20 cellular contexts compared by ENCODE assay signal in genomic region chr5:175466700-175467318, GRCh38. TPM values are rescaled to one million over a fixed set of nuclear protein-coding genes. Genes with fewer than 3 reads are reported as not detected.
A peak's percentile ranks its signal among the peaks of the same experiment; 100 is the strongest.
DNase-seq lines count a peak whose midpoint lies in the region; ATAC-seq, FAIRE-seq and TF ChIP-seq lines count a peak whose summit lies in the region.
"Had no signal": no experiment of that assay in that cellular context is flagged by ENCODE, and none has a peak within 500 bp of the region (broad histone marks: within the 10 kb centered on the region; RNA-seq: fewer than 3 reads in every experiment).

No MANE protein-coding gene starts in this region.

- no peak overlapping the region for H4K8ac ChIP-seq in neuronal stem cell (ENCODE audit: low read depth, low read length)

- no peak for TF ChIP-seq POLR2A in esophagus muscularis mucosa (IDR thresholded peaks at IDR 0.05; ENCODE audit: low read depth)

- no peaks in the 10 kb centered on the region for H3K36me3 ChIP-seq in neuronal stem cell (replicated peaks in 1 of 2; ENCODE audit: control insufficient read depth in 2 of 2, insufficient read depth in 2 of 2, low read length in 2 of 2)
- no peaks in the 10 kb centered on the region for H3K36me3 ChIP-seq in esophagus muscularis mucosa
- no peaks in the 10 kb centered on the region for H3K36me3 ChIP-seq in kidney (ENCODE audit: control insufficient read depth in 1 of 2, insufficient read depth in 2 of 2, low read length in 2 of 2)
- H3K36me3 ChIP-seq: upper lobe of right lung had no signal

- intact Hi-C loops in esophagus muscularis mucosa (cut with DNase I) (no loop called here), kidney (cut with DNase I) (no loop called here)

- H2AFZ ChIP-seq in neuronal stem cell (ENCODE audit: low read length), result peak overlapping the region; percentile 6

- H2BK120ac ChIP-seq in neuronal stem cell (ENCODE audit: low read depth, low read length), result no peak overlapping the region

- no peak for ATAC-seq in GM19455 (IDR thresholded peaks at IDR 0.05; ENCODE audit: unreplicated experiment)
- no peak for ATAC-seq in HG02571 (IDR thresholded peaks at IDR 0.05; ENCODE audit: unreplicated experiment)
- ATAC-seq: mucosa of descending colon, upper lobe of right lung had no signal

- H3K14ac ChIP-seq in neuronal stem cell (ENCODE audit: low read length), result no peak overlapping the region

- H3K9me3 ChIP-seq in neuronal stem cell (replicated peaks in 1 of 2; ENCODE audit: control insufficient read depth in 2 of 2, insufficient read depth in 1 of 2, low read depth in 1 of 2, low read length in 2 of 2) (no peaks in the 10 kb centered on the region), esophagus muscularis mucosa (no peaks in the 10 kb centered on the region), kidney (ENCODE audit: control insufficient read depth in 1 of 2, low read length in 2 of 2) (no peaks in the 10 kb centered on the region)
- H3K9me3 ChIP-seq: mucosa of descending colon, upper lobe of right lung had no signal

- H3K18ac ChIP-seq in neuronal stem cell (ENCODE audit: low read length), result no peak overlapping the region

- H3K4me1 ChIP-seq in neuronal stem cell (ENCODE audit: control insufficient read depth in 2 of 2, insufficient read depth in 1 of 2, low read depth in 1 of 2, low read length in 2 of 2), result peaks cover 0 to 5% of the 10 kb centered on the region in 2 donors
- H3K4me1 ChIP-seq in esophagus muscularis mucosa, result peaks cover 0 to 6% (median 2%) of the 10 kb centered on the region in 4 donors
- no peaks in the 10 kb centered on the region for H3K4me1 ChIP-seq in kidney (ENCODE audit: control insufficient read depth in 1 of 2, insufficient read depth in 1 of 2, low read depth in 1 of 2, low read length in 2 of 2)

- H2BK15ac ChIP-seq in neuronal stem cell (ENCODE audit: low read length), result no peak overlapping the region

- H2BK5ac ChIP-seq in neuronal stem cell (ENCODE audit: low read length), result no peak overlapping the region

- no peak overlapping the region for H3K4me2 ChIP-seq in neuronal stem cell (ENCODE audit: insufficient read depth, low read length, poor library complexity, severe bottlenecking)

- H3K27me3 ChIP-seq in neuronal stem cell (ENCODE audit: control insufficient read depth in 3 of 3, insufficient read depth in 3 of 3, low read depth in 1 of 3, low read length in 3 of 3) (peaks cover 0 to 45% (median 0%) of the 10 kb centered on the region in 3 experiments), esophagus muscularis mucosa (peaks cover 0 to 19% (median 2%) of the 10 kb centered on the region in 4 donors)

- H3K23ac ChIP-seq in neuronal stem cell (ENCODE audit: low read depth, low read length, poor library complexity), result no peak overlapping the region

- no peak overlapping the region for H3K4me3 ChIP-seq in AG10803 (ENCODE audit: low read length)
- H3K4me3 ChIP-seq in fibroblast of the aortic adventitia (ENCODE audit: low read depth, low read length), result peak overlapping the region; percentile 23
- no peak overlapping the region for H3K4me3 ChIP-seq in neuronal stem cell (ENCODE audit: low read length in 2 of 2)
- H3K4me3 ChIP-seq in esophagus muscularis mucosa, result no peak overlapping the region
- no peak overlapping the region for H3K4me3 ChIP-seq in kidney (ENCODE audit: low read length in 2 of 2)
- H3K4me3 ChIP-seq: mucosa of descending colon, smooth muscle cell, upper lobe of right lung had no signal

- no peak overlapping the region for H3K4ac ChIP-seq in neuronal stem cell (ENCODE audit: low read length)

- DNase-seq in AG10803 (ENCODE audit: low read depth) (peak; percentile 54), astrocyte of the hippocampus (ENCODE audit: low read depth, low spot score) (peak; percentile 53), fibroblast of the aortic adventitia (ENCODE audit: low read depth) (peak; percentile 74), neuronal stem cell (ENCODE audit: low spot score) (no peak), esophagus muscularis mucosa (ENCODE audit: extremely low spot score) (no peak), kidney (no peak)
- DNase-seq: ACHN; activated CD4-positive, alpha-beta T cell treated with anti-CD3 and anti-CD28 coated beads for 4 hours; activated naive CD4-positive, alpha-beta T cell treated with anti-CD3 and anti-CD28 coated beads, Interleukin-2, amount 10 ng/mL, durations not matched to agents 7 days and 5 days; central memory CD4-positive, alpha-beta T cell; endodermal cell; mucosa of descending colon; SHP77; upper lobe of right lung had no signal

- no peak for TF ChIP-seq CTCF in AG10803 (conservative IDR thresholded peaks at IDR 0.05; ENCODE audit: low read length)
- TF ChIP-seq CTCF in fibroblast of the aortic adventitia (IDR thresholded peaks at IDR 0.05; ENCODE audit: insufficient read depth, low read length), result no peak
- no peak for TF ChIP-seq CTCF in esophagus muscularis mucosa (IDR thresholded peaks at IDR 0.05)
- TF ChIP-seq CTCF in kidney (IDR thresholded peaks at IDR 0.05; ENCODE audit: borderline replicate concordance, extremely low read depth, insufficient read depth), result no peak

- H2AK5ac ChIP-seq in neuronal stem cell (ENCODE audit: low read depth, low read length), result no peak overlapping the region

- H3K79me1 ChIP-seq in neuronal stem cell (ENCODE audit: low read depth, low read length), result no peaks in the 10 kb centered on the region

- no peak for TF ChIP-seq EP300 in esophagus muscularis mucosa (IDR thresholded peaks at IDR 0.05)

- no peak overlapping the region for H2BK12ac ChIP-seq in neuronal stem cell (ENCODE audit: low read length)

- no peak for FAIRE-seq in kidney (lab: Jason Lieb, UNC)
- FAIRE-seq: G401.6 had no signal

- no peak overlapping the region for H4K91ac ChIP-seq in neuronal stem cell (ENCODE audit: low read depth, low read length, poor library complexity)

- WGBS in neuronal stem cell (ENCODE audit: extremely low coverage in 2 of 2, insufficient read length in 2 of 2, insufficient replicate concordance in 1 of 2), 2 donors, result no CpG with 5 or more reads among the region's 5 CpGs
- 44% methylated on average over 5 of the region's 5 CpGs for WGBS in esophagus muscularis mucosa

- no peak overlapping the region for H3K27ac ChIP-seq in neuronal stem cell (replicated peaks; ENCODE audit: low read length)
- H3K27ac ChIP-seq in esophagus muscularis mucosa (replicated peaks in 1 of 4), result no peak overlapping the region
- H3K27ac ChIP-seq in kidney (ENCODE audit: low read depth in 2 of 2, low read length in 2 of 2), result no peak overlapping the region
- H3K27ac ChIP-seq: upper lobe of right lung had no signal

- no peak overlapping the region for H3K9ac ChIP-seq in neuronal stem cell (ENCODE audit: low read depth, low read length, poor library complexity)
- H3K9ac ChIP-seq in kidney (ENCODE audit: low read length in 2 of 2), result no peak overlapping the region

RNA-seq across cellular contexts. Expression of gene SFXN1, which starts 11.6 kb away (rescaled TPM):
- 15.9 and 74.7 TPM in 2 replicates for total RNA-seq in fibroblast of the aortic adventitia (ENCODE audit: low replicate concordance)
- 51.2 TPM for polyA plus RNA-seq in neuronal stem cell (2013, experiment 1 of 2)
- 50.9 TPM for polyA plus RNA-seq in neuronal stem cell (2013, experiment 2 of 2)
- 10 to 100 TPM; 11.2 to 18.1 (median 15.3) TPM for total RNA-seq in esophagus muscularis mucosa
- total RNA-seq in kidney, result 35.4 TPM
- 33.4 TPM for polyA plus RNA-seq in kidney (ENCODE audit: insufficient read depth, low read depth, low replicate concordance)

RNA-seq across cellular contexts. Expression of gene DRD1, which starts 22.8 kb away (rescaled TPM):
- 0.18 TPM in 1 of 2 replicates, not detected in the other for total RNA-seq in fibroblast of the aortic adventitia (ENCODE audit: low replicate concordance)
- polyA plus RNA-seq in neuronal stem cell (2013, experiment 1 of 2), result not detected
- polyA plus RNA-seq in neuronal stem cell (2013, experiment 2 of 2), result not detected
- under 1 TPM in 2 of 4 donors, not detected in 2; 0.06 TPM for total RNA-seq in esophagus muscularis mucosa
- total RNA-seq in kidney, result 0.25 TPM
- polyA plus RNA-seq in kidney (ENCODE audit: insufficient read depth, low read depth, low replicate concordance), result 0.28 TPM
- total RNA-seq: T-helper 2 cell treated with Interferon-gamma antibody and Interleukin-4, amounts not matched to agents 100 ng/mL and 5 ng/mL, for 36 hours had no signal
- polyA plus RNA-seq: IgD-negative memory B cell had no signal

Comparison
In these comparisons a context has a peak if more than half of its experiments do, and no peak if none do; other contexts are left out.
1. DNase-seq: peak in AG10803 (single experiment), astrocyte of the hippocampus (single experiment) and fibroblast of the aortic adventitia (single experiment); none in neuronal stem cell (single experiment), esophagus muscularis mucosa (single experiment) and kidney (single experiment).